Comparison of ENCODE assay signal across 29 cellular contexts in the genomic region with DNA sequence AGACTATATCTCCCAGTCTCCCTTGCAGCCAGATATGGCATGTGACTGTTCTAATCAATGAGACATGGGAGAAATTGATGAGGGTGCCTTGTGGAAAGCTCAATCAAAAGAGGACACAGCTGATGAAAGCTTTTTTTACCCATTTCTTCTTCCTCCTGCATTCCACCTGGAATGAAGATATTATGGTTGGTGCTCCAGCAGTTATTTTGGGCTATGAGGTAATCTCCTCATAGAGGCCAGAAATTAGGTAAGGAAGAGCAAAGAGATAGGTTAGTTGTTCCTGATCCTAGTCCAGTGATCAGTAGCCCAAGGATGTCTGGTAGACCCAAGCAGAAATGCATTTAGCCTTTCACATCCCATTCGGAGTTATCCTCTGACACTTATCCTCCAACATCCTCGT.
"Had no signal": no experiment of that assay in that cellular context is flagged by ENCODE, and none has a peak within 500 bp of the region (broad histone marks: within the 10 kb centered on the region; RNA-seq: fewer than 3 reads in every experiment).

No MANE protein-coding gene starts in this region.

- H3K4me1 ChIP-seq: breast epithelium had no signal

- ATAC-seq: activated CD4-positive, CD25-positive, alpha-beta regulatory T cell treated with anti-CD3 and anti-CD28 coated beads, Interleukin-2, amount 50 U/mL, for 24 hours; activated naive CD4-positive, alpha-beta T cell treated with anti-CD3 and anti-CD28 coated beads, Interleukin-2, amount 50 U/mL, for 72 hours; activated T-cell treated with anti-CD3 and anti-CD28 coated beads, Interleukin-2, amount 50 U/mL, for 72 hours; esophagus mucosa; heart right ventricle; T-cell had no signal

- FAIRE-seq: frontal cortex had no signal

- H3K9me3 ChIP-seq: ascending aorta, breast epithelium, colonic mucosa, heart right ventricle had no signal

- H3K36me3 ChIP-seq: ascending aorta, breast epithelium, cardiac muscle cell, colonic mucosa, heart right ventricle, WERI-Rb-1 had no signal

- H3K4me3 ChIP-seq: ascending aorta, breast epithelium, cardiac muscle cell, colonic mucosa, dorsolateral prefrontal cortex, heart right ventricle had no signal

- H3K27ac ChIP-seq: ascending aorta, breast epithelium, cardiac muscle cell, colonic mucosa, dorsolateral prefrontal cortex, heart right ventricle, WERI-Rb-1 had no signal

- H3K27me3 ChIP-seq: ascending aorta, breast epithelium, cardiac muscle cell, colonic mucosa, dorsolateral prefrontal cortex, heart right ventricle had no signal

- DNase-seq: activated B cell treated with CpG ODN at 0.5 μM for 24 hours; activated CD4-positive, alpha-beta T cell treated with anti-CD3 and anti-CD28 coated beads for 48 hours; activated CD4-positive, alpha-beta T cell treated with anti-CD3 and anti-CD28 coated beads, Interleukin-2, amount 50 U/mL, for 1 hour; activated CD4-positive, alpha-beta T cell treated with anti-CD3 and anti-CD28 coated beads, Interleukin-2, amount 50 U/mL, for 48 hours; activated CD8-positive, alpha-beta memory T cell treated with anti-CD3 and anti-CD28 coated beads, Interleukin-2, amount 50 U/mL, for 48 hours; activated gamma-delta T cell; activated naive CD4-positive, alpha-beta T cell; activated naive CD4-positive, alpha-beta T cell treated with anti-CD3 and anti-CD28 coated beads, Interleukin-2, amount 10 ng/mL, durations not matched to agents 7 days and 5 days; activated naive CD8-positive, alpha-beta T cell treated with anti-CD3 and anti-CD28 coated beads, Interleukin-2, amount 10 ng/mL, durations not matched to agents 7 days and 5 days; activated T-cell treated with anti-CD3 and anti-CD28 coated beads for 4 hours; activated T-cell treated with anti-CD3 and anti-CD28 coated beads, Interleukin-2, amount 50 U/mL, for 24 hours; activated T-cell treated with anti-CD3 and anti-CD28 coated beads, Interleukin-2, amount 50 U/mL, for 72 hours; central memory CD4-positive, alpha-beta T cell; cerebellar nuclear complex; colonic mucosa; dorsolateral prefrontal cortex; effector memory CD4-positive, alpha-beta T cell; foreskin fibroblast; heart right ventricle; T-cell; T1000; WERI-Rb-1 had no signal
